23 cellular contexts compared by ENCODE assay signal in the genomic region with DNA sequence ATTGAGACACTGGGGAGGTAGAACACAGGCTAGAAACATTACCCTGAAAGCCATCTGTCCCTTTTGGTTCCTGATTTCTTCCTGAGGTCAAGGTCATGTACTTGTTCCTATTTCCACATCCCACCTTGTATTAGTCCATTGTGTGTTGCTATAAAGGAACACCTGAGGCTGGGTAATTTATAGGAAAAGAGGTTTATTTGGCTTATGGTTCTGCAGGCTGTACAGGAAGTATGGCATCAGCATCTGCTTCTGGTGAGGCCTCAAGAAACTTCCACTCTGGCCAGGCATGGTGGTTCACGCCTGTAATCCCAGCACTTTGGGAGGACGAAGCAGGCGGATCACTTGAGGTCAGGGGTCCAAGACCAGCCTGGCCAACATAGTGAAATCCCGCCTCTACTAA.
"Had no signal": no experiment of that assay in that cellular context is flagged by ENCODE, and none has a peak within 500 bp of the region (broad histone marks: within the 10 kb centered on the region; RNA-seq: fewer than 3 reads in every experiment).

No MANE protein-coding gene starts in this region.

- ATAC-seq: effector memory CD8-positive, alpha-beta T cell; esophagus mucosa; gastrocnemius medialis; left lung; lower lobe of right lung had no signal

- H3K9me3 ChIP-seq: esophagus squamous epithelium, gastrocnemius medialis, heart right ventricle, left lung, lower lobe of right lung had no signal

- H3K4me1 ChIP-seq: esophagus squamous epithelium, gastrocnemius medialis, left lung, lower lobe of right lung had no signal

- H3K4me3 ChIP-seq: coronary artery, esophagus squamous epithelium, gastrocnemius medialis, heart right ventricle, left lung, lower lobe of right lung had no signal

- FAIRE-seq: colon, endometrium, keratinocyte had no signal

- DNase-seq: dermis blood vessel endothelial cell; effector CD8-positive, alpha-beta T cell; effector memory CD8-positive, alpha-beta T cell; endodermal cell; erythroblast; esophagus squamous epithelium; foreskin fibroblast; foreskin melanocyte; gastrocnemius medialis; glutamatergic neuron; hippocampal formation; left cardiac atrium; left lung; left ventricle myocardium superior; lower lobe of right lung; mesenchymal stem cell had no signal

- H3K27ac ChIP-seq: coronary artery, epithelial cell of prostate, esophagus squamous epithelium, gastrocnemius medialis, heart right ventricle, left lung, lower lobe of right lung had no signal

- H3K27me3 ChIP-seq: gastrocnemius medialis had no signal

- H3K36me3 ChIP-seq: esophagus squamous epithelium, gastrocnemius medialis, heart right ventricle, left lung, lower lobe of right lung had no signal
